Comparison of ENCODE assay signal across 11 cellular contexts in the genomic region with DNA sequence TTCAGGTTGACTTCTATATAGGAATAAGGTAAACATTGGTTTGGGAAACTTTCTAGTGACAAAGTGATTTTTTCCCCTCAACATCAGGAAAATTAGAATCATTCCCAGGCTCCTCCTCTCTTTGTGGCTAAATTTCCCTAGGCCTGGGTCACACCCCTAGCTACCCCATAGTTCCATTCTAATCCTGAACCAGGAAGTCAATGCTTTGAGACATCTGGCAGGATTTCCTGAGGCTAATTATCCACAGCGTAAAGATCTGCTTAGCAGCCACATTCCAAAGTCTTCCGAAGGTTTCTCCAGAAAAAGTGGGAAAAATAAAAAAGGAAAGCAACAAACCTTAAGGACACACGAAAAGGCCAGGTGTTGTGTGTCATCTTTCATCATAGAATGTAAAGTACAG.
DNase-seq lines count a peak whose midpoint lies in the region; ATAC-seq, FAIRE-seq and TF ChIP-seq lines count a peak whose summit lies in the region.
"Had no signal": no experiment of that assay in that cellular context is flagged by ENCODE, and none has a peak within 500 bp of the region (broad histone marks: within the 10 kb centered on the region; RNA-seq: fewer than 3 reads in every experiment).

No MANE protein-coding gene starts in this region.

- no peak for FAIRE-seq in kidney (lab: Jason Lieb, UNC)
- FAIRE-seq: A204.1, H54 had no signal

- H3K4me3 ChIP-seq in kidney (ENCODE audit: low read length in 2 of 2) = no peak overlapping the region
- H3K4me3 ChIP-seq: suprapubic skin had no signal

- no peaks in the 10 kb centered on the region for H3K9me3 ChIP-seq in kidney (ENCODE audit: control insufficient read depth in 1 of 2, low read length in 2 of 2)
- H3K9me3 ChIP-seq: suprapubic skin had no signal

- TF ChIP-seq CTCF in kidney (IDR thresholded peaks at IDR 0.05; ENCODE audit: borderline replicate concordance, extremely low read depth, insufficient read depth) = no peak

- no peak overlapping the region for H3K27ac ChIP-seq in kidney (ENCODE audit: low read depth in 2 of 2, low read length in 2 of 2)
- H3K27ac ChIP-seq: suprapubic skin had no signal

- no peak overlapping the region for H3K4me3 Mint-ChIP-seq in activated naive CD8-positive, alpha-beta T cell treated with anti-CD3 and anti-CD28 coated beads, Interleukin-2, amount 50 U/mL, for 24 hours

- H3K36me3 Mint-ChIP-seq in activated naive CD8-positive, alpha-beta T cell treated with anti-CD3 and anti-CD28 coated beads, Interleukin-2, amount 50 U/mL, for 24 hours (ENCODE audit: low read depth) = peaks cover 22% of the 10 kb centered on the region

- DNase-seq in NCI-H524 (lab: John Stamatoyannopoulos, UW) (peak; percentile 20 to 35), NCI-H524 treated with DMSO at 0.1 percent for 48 hours (lab: John Stamatoyannopoulos, UW) (no peak), left kidney (ENCODE audit: low read depth, low spot score) (peak; percentile 26), superior temporal gyrus (ENCODE audit: extremely low spot score) (peak; percentile 9), kidney (no peak), posterior vena cava (ENCODE audit: low spot score) (no peak)
- DNase-seq in activated naive CD8-positive, alpha-beta T cell treated with anti-CD3 and anti-CD28 coated beads, Interleukin-2, amount 50 U/mL, for 24 hours = no peak

- no peaks in the 10 kb centered on the region for H3K9me3 Mint-ChIP-seq in activated naive CD8-positive, alpha-beta T cell treated with anti-CD3 and anti-CD28 coated beads, Interleukin-2, amount 50 U/mL, for 24 hours

- peak overlapping the region; percentile 53 for H3K27ac Mint-ChIP-seq in activated naive CD8-positive, alpha-beta T cell treated with anti-CD3 and anti-CD28 coated beads, Interleukin-2, amount 50 U/mL, for 24 hours

- H3K27me3 Mint-ChIP-seq in activated naive CD8-positive, alpha-beta T cell treated with anti-CD3 and anti-CD28 coated beads, Interleukin-2, amount 50 U/mL, for 24 hours = no peaks in the 10 kb centered on the region

- H3K4me1 ChIP-seq in kidney (ENCODE audit: control insufficient read depth in 1 of 2, insufficient read depth in 1 of 2, low read depth in 1 of 2, low read length in 2 of 2) = peaks cover 5 to 8% of the 10 kb centered on the region in 2 donors

- intact Hi-C loops in kidney (cut with DNase I) = no loop called here
- intact Hi-C loops in posterior vena cava (cut with DNase I) = no loop called here

- peaks cover 25% of the 10 kb centered on the region for H3K4me1 Mint-ChIP-seq in activated naive CD8-positive, alpha-beta T cell treated with anti-CD3 and anti-CD28 coated beads, Interleukin-2, amount 50 U/mL, for 24 hours

- H3K9ac ChIP-seq in kidney (ENCODE audit: low read length in 2 of 2) = no peak overlapping the region

- ATAC-seq in activated naive CD8-positive, alpha-beta T cell treated with anti-CD3 and anti-CD28 coated beads, Interleukin-2, amount 50 U/mL, for 24 hours = no peak
- no peak for ATAC-seq in HG03520 (IDR thresholded peaks at IDR 0.05; ENCODE audit: unreplicated experiment)

- no peaks in the 10 kb centered on the region for H3K36me3 ChIP-seq in kidney (ENCODE audit: control insufficient read depth in 1 of 2, insufficient read depth in 2 of 2, low read length in 2 of 2)

Comparison
In these comparisons a context has a peak if more than half of its experiments do, and no peak if none do; other contexts are left out.
1. DNase-seq: peak in NCI-H524 (2 of 2), left kidney (single experiment) and superior temporal gyrus (single experiment); none in NCI-H524 treated with DMSO at 0.1 percent for 48 hours (single experiment), activated naive CD8-positive, alpha-beta T cell treated with anti-CD3 and anti-CD28 coated beads, Interleukin-2, amount 50 U/mL, for 24 hours (single experiment), kidney (single experiment) and posterior vena cava (single experiment).